1 cellular context compared by ENCODE assay signal in the genomic region with DNA sequence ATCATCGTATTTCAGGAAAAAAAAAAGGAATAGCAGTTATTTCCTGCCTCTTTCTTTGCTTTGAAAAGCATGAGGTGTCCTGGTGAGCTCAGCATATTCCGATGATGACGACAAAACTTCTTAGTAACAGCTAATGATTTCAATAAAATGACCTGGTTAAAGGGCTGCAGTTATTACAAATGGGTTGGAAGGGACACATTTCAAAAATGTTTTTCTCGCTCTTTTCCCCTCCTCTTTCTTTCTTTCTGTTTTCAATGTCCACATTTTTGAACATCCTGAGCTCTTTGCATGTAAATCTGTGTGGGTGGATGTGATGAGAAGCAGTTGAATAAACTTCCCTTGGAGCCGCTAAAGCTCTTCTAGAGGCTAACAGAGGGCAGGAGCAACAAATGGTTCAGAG.
TF ChIP-seq lines count a peak whose summit lies in the region.

No MANE protein-coding gene starts in this region.

TF ChIP-seq in GM23338, 12 proteins besides CTCF, POLR2A, EP300 and RAD21:
- TF ChIP-seq, protein P1, sequence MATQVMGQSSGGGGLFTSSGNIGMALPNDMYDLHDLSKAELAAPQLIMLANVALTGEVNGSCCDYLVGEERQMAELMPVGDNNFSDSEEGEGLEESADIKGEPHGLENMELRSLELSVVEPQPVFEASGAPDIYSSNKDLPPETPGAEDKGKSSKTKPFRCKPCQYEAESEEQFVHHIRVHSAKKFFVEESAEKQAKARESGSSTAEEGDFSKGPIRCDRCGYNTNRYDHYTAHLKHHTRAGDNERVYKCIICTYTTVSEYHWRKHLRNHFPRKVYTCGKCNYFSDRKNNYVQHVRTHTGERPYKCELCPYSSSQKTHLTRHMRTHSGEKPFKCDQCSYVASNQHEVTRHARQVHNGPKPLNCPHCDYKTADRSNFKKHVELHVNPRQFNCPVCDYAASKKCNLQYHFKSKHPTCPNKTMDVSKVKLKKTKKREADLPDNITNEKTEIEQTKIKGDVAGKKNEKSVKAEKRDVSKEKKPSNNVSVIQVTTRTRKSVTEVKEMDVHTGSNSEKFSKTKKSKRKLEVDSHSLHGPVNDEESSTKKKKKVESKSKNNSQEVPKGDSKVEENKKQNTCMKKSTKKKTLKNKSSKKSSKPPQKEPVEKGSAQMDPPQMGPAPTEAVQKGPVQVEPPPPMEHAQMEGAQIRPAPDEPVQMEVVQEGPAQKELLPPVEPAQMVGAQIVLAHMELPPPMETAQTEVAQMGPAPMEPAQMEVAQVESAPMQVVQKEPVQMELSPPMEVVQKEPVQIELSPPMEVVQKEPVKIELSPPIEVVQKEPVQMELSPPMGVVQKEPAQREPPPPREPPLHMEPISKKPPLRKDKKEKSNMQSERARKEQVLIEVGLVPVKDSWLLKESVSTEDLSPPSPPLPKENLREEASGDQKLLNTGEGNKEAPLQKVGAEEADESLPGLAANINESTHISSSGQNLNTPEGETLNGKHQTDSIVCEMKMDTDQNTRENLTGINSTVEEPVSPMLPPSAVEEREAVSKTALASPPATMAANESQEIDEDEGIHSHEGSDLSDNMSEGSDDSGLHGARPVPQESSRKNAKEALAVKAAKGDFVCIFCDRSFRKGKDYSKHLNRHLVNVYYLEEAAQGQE (IDR thresholded peaks at IDR 0.05; ENCODE audit: unreplicated experiment) = no peak
- TF ChIP-seq CREB1 (CRISPR knock-in tag; IDR thresholded peaks at IDR 0.05; ENCODE audit: low read depth) = peak; percentile 41; the same call in 1 of the 2 replicates
